Comparison of ENCODE assay signal across 8 cellular contexts in the genomic region with DNA sequence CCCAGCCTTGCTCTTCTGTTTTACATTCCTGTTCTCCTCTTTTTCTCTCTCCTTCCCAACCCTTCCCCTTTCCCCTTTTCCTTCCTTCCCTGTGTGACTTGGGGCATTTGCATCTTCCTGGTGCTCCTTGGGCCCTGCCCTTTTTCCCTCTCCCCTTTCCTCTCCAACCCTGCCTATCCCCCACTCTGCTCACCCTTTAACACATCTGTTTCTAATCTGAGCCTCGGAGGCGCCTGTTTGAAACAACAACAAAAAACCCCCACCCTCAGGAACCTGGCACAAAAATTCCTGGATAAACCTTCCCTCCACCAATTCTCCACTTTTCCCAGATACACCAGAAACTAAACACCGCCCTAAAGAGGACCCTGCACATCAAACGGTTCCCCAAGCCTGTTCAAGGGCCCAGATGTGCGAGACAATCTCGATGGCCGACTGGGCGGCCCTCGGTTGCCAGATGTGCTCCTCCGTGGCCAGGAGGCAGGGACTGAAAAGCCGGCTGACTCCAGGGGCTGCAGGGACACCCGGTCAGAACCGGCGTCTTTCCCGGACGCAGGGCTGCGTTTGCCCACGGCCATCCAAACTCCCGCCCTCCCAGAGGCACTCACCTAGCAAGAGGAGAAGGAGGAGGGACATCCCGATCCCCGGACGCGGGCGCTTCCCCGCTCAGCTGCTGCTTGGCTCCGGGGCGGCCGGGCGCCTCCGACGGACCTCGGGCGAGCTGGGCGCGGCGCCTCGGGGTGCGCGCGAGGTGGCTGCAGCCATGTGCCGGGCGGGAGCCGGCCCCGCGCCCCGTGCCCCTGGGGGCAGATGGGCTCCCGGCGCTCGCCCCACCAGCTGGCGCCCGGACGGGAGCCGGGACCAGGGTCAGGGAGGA. TPM values are rescaled to one million over a fixed set of nuclear protein-coding genes. Genes with fewer than 3 reads are reported as not detected.
DNase-seq lines count a peak whose midpoint lies in the region; ATAC-seq and TF ChIP-seq lines count a peak whose summit lies in the region.

No MANE protein-coding gene starts in this region.

- H3K27ac ChIP-seq in SK-N-MC (peak overlapping the region; percentile 84), cardiac muscle cell (no peak overlapping the region)

- H3K27me3 ChIP-seq in H7 (ENCODE audit: control insufficient read depth, insufficient read depth, low read length), result no peaks in the 10 kb centered on the region
- peaks cover 17% of the 10 kb centered on the region for H3K27me3 ChIP-seq in cardiac muscle cell

- TF ChIP-seq CTCF in cardiac muscle cell (IDR thresholded peaks at IDR 0.05; ENCODE audit: low read depth, low read length), result no peak
- TF ChIP-seq CTCF in retinal pigment epithelial cell (conservative IDR thresholded peaks at IDR 0.05; ENCODE audit: low read depth, low read length), result no peak

- H3K4me1 ChIP-seq in cardiac muscle cell (ENCODE audit: low read depth), result peaks cover 7% of the 10 kb centered on the region

- peak overlapping the region; percentile 88 for H3K9ac ChIP-seq in SK-N-MC (ENCODE audit: insufficient read length)

- ATAC-seq in HG03460 (IDR thresholded peaks at IDR 0.05; ENCODE audit: unreplicated experiment) (no peak), GM19395 (IDR thresholded peaks at IDR 0.05; ENCODE audit: unreplicated experiment) (no peak), GM18502 (IDR thresholded peaks at IDR 0.05; ENCODE audit: poor library complexity, unreplicated experiment) (no peak)

- H3K36me3 ChIP-seq in H7 (replicated peaks; ENCODE audit: control insufficient read depth, insufficient read depth, low read length) (no peaks in the 10 kb centered on the region; the same call in 1 of the 2 replicates), SK-N-MC (ENCODE audit: insufficient read depth, low read length) (peaks cover 35% of the 10 kb centered on the region), cardiac muscle cell (no peaks in the 10 kb centered on the region)

- H3K4me3 ChIP-seq in H7 (ENCODE audit: insufficient read depth, low read depth, low read length), result peak overlapping the region; percentile 68
- H3K4me3 ChIP-seq in SK-N-MC, result peak overlapping the region; percentile 84
- H3K4me3 ChIP-seq in cardiac muscle cell, result peak overlapping the region; percentile 19
- peak overlapping the region; percentile 43 for H3K4me3 ChIP-seq in retinal pigment epithelial cell (ENCODE audit: low read length)

- H3K9me3 ChIP-seq in SK-N-MC (ENCODE audit: low read depth, low read length) (no peaks in the 10 kb centered on the region), cardiac muscle cell (ENCODE audit: low read depth) (no peaks in the 10 kb centered on the region)

- DNase-seq in H7, result peak; percentile 86
- no peak for DNase-seq in SK-N-MC (ENCODE audit: low read depth, low spot score)
- peak; percentile 45 to 61 for DNase-seq in cardiac muscle cell (ENCODE audit: low read depth in 1 of 2, low spot score in 1 of 2)
- no peak for DNase-seq in retinal pigment epithelial cell (ENCODE audit: low read depth)
- DNase-seq in mucosa of gallbladder (ENCODE audit: low spot score), result no peak

RNA-seq across cellular contexts. Expression of gene CLMP, which starts 0.5 kb away (rescaled TPM):
- total RNA-seq in H7 (2014; rRNA removed; shearing (Covaris generic)), result 17.6 and 24.3 TPM in 2 replicates
- total RNA-seq in cardiac muscle cell, result 4.2 and 8.4 TPM in 2 replicates
- polyA plus RNA-seq in cardiac muscle cell, result 2.1 and 5.1 TPM in 2 replicates
- 53.9 TPM for total RNA-seq in mucosa of gallbladder

Comparison
In these comparisons a context has a peak if more than half of its experiments do, and no peak if none do; other contexts are left out.
1. DNase-seq: peak in H7 (single experiment) and cardiac muscle cell (2 of 2); none in SK-N-MC (single experiment), retinal pigment epithelial cell (single experiment) and mucosa of gallbladder (single experiment).
2. H3K4me3 ChIP-seq: peak in every context shown above with its lines; median percentile 84 in SK-N-MC; 68 in H7; 43 in retinal pigment epithelial cell; 19 in cardiac muscle cell.